ENCODE assay signal across 11 cellular contexts in genomic region chr1:16076003-16076870, GRCh38. TPM values are rescaled to one million over a fixed set of nuclear protein-coding genes. Genes with fewer than 3 reads are reported as not detected.
DNase-seq lines count a peak whose midpoint lies in the region; TF ChIP-seq lines count a peak whose summit lies in the region.
"Had no signal": no experiment of that assay in that cellular context is flagged by ENCODE, and none has a peak within 500 bp of the region (broad histone marks: within the 10 kb centered on the region; RNA-seq: fewer than 3 reads in every experiment).

No MANE protein-coding gene starts in this region.

- peaks cover 48% of the 10 kb centered on the region for H3K4me1 ChIP-seq in PC-9 (replicated peaks; ENCODE audit: insufficient read depth)
- no peaks in the 10 kb centered on the region for H3K4me1 ChIP-seq in parathyroid adenoma

- no peaks in the 10 kb centered on the region for H4K20me1 ChIP-seq in PC-9 (ENCODE audit: insufficient read depth)

- H2AFZ ChIP-seq in PC-9 (no peak overlapping the region), parathyroid adenoma (peak overlapping the region; percentile 58)

- no peaks in the 10 kb centered on the region for H3K27me3 ChIP-seq in PC-9 (ENCODE audit: insufficient read depth, low read depth)
- no peaks in the 10 kb centered on the region for H3K27me3 ChIP-seq in parathyroid adenoma (ENCODE audit: control insufficient read depth, insufficient read depth, low read length)

- H3K36me3 ChIP-seq in PC-9 (ENCODE audit: low read depth), result no peaks in the 10 kb centered on the region
- H3K36me3 ChIP-seq in parathyroid adenoma (ENCODE audit: control insufficient read depth, insufficient read depth, low read length), result no peaks in the 10 kb centered on the region
- H3K36me3 ChIP-seq: transverse colon had no signal

- H3K4me3 ChIP-seq in PC-9 (no peak overlapping the region), epithelial cell of esophagus (ENCODE audit: low read length) (no peak overlapping the region), parathyroid adenoma (ENCODE audit: low read depth, low read length) (no peak overlapping the region)
- H3K4me3 ChIP-seq: transverse colon had no signal

- H3K4me2 ChIP-seq in PC-9 (peak overlapping the region; percentile 71), parathyroid adenoma (ENCODE audit: low read length) (peak overlapping the region; percentile 39)

- DNase-seq in EH (ENCODE audit: low read depth) (peak; percentile 95), PC-9 (peak; percentile 65 to 68), epithelial cell of esophagus (ENCODE audit: low read depth) (peak; percentile 92), NCI-H524 treated with DMSO at 0.1 percent for 48 hours (lab: John Stamatoyannopoulos, UW) (no peak), NCI-H2107 treated with DMSO at 0.1 percent for 48 hours (lab: John Stamatoyannopoulos, UW; ENCODE audit: unreplicated experiment) (no peak), iPS-NIHi7 (ENCODE audit: extremely low spot score) (no peak)
- DNase-seq in stimulated activated CD4-positive, alpha-beta T cell treated with anti-CD3 and anti-CD28 coated beads, Interleukin-4, amount 100 ng/mL, for 24 hours, result no peak
- DNase-seq: activated CD4-positive, alpha-beta T cell treated with anti-CD3 and anti-CD28 coated beads, Interleukin-2, amount 10 ng/mL, durations not matched to agents 7 days and 5 days; stimulated activated CD4-positive, alpha-beta T cell treated with anti-CD3 and anti-CD28 coated beads, Interleukin-15, amount 100 ng/mL, for 24 hours; transverse colon had no signal

- TSS peak; percentile 31 for BruUV-seq in PC-9 (replicated peaks; lab: Mats Ljungman, UMichigan)

- H3K79me2 ChIP-seq in PC-9 (ENCODE audit: low read depth) (no peaks in the 10 kb centered on the region), parathyroid adenoma (no peaks in the 10 kb centered on the region)

- POLR2A ChIA-PET in PC-9 (lab: Charles Lee; ENCODE audit: unreplicated experiment), result interaction anchor here (0.9 kb wide), 1 partner anchor 276 kb away, joined by 5 read pairs; the partner anchor contains the start of gene FBXO42

- TF ChIP-seq CTCF in PC-9 (conservative IDR thresholded peaks at IDR 0.05), result no peak
- TF ChIP-seq CTCF in epithelial cell of esophagus (IDR thresholded peaks at IDR 0.05; ENCODE audit: insufficient read depth, low read depth, low read length, missing control alignments), result no peak
- no peak for TF ChIP-seq CTCF in parathyroid adenoma (IDR thresholded peaks at IDR 0.05)

- H3K27ac ChIP-seq in PC-9 (peak overlapping the region; percentile 48), parathyroid adenoma (peak overlapping the region; percentile 51)
- H3K27ac ChIP-seq: transverse colon had no signal

- H3K9me2 ChIP-seq in PC-9 (ENCODE audit: insufficient read depth), result no peaks in the 10 kb centered on the region

- H3K9me3 ChIP-seq in PC-9 (ENCODE audit: insufficient read depth, low read depth) (no peaks in the 10 kb centered on the region), parathyroid adenoma (ENCODE audit: control insufficient read depth, low read length) (no peaks in the 10 kb centered on the region)
- H3K9me3 ChIP-seq: transverse colon had no signal

- no peak overlapping the region for H3K9ac ChIP-seq in parathyroid adenoma

- intact Hi-C loops in PC-9 (cut with micrococcal nuclease; ENCODE audit: unreplicated experiment), result no loop called here

- peaks cover 43% of the 10 kb centered on the region for H3F3A ChIP-seq in PC-9 (ENCODE audit: insufficient read depth, low read depth)

- CTCF ChIA-PET in PC-9 (lab: Charles Lee), result no interaction called here

RNA-seq across cellular contexts. Expression of gene FAM131C, which starts 2.8 kb away (rescaled TPM):
- total RNA-seq in PC-9 (2021), result 7.4 and 12.3 TPM in 2 replicates

RNA-seq across cellular contexts. Expression of gene CLCNKB, which starts 32.7 kb away (rescaled TPM):
- total RNA-seq in PC-9 (2021), result 1.1 and 1.9 TPM in 2 replicates
- total RNA-seq: activated CD4-positive, alpha-beta T cell treated with anti-CD3 and anti-CD28 coated beads, Interleukin-2, amount 10 ng/mL, durations not matched to agents 7 days and 5 days had no signal

RNA-seq across cellular contexts. Expression of gene CLCNKA, which starts 54.4 kb away (rescaled TPM):
- total RNA-seq in PC-9 (2021), result 1.0 and 1.1 TPM in 2 replicates
- total RNA-seq: activated CD4-positive, alpha-beta T cell treated with anti-CD3 and anti-CD28 coated beads, Interleukin-2, amount 10 ng/mL, durations not matched to agents 7 days and 5 days had no signal

RNA-seq across cellular contexts. Expression of gene HSPB7, which starts 58.4 kb away (rescaled TPM):
- total RNA-seq in PC-9 (2021), result not detected in 2 replicates
- total RNA-seq: activated CD4-positive, alpha-beta T cell treated with anti-CD3 and anti-CD28 coated beads, Interleukin-2, amount 10 ng/mL, durations not matched to agents 7 days and 5 days had no signal

Comparison
In these comparisons a context has a peak if more than half of its experiments do, and no peak if none do; other contexts are left out.
1. DNase-seq: peak in EH (single experiment), PC-9 (2 of 2) and epithelial cell of esophagus (single experiment); none in NCI-H524 treated with DMSO at 0.1 percent for 48 hours (single experiment), NCI-H2107 treated with DMSO at 0.1 percent for 48 hours (single experiment), stimulated activated CD4-positive, alpha-beta T cell treated with anti-CD3 and anti-CD28 coated beads, Interleukin-4, amount 100 ng/mL, for 24 hours (single experiment) and iPS-NIHi7 (single experiment).